14 cellular contexts compared by ENCODE assay signal in genomic region chr7:129862672-129863071, GRCh38.
DNase-seq lines count a peak whose midpoint lies in the region; ATAC-seq, FAIRE-seq and TF ChIP-seq lines count a peak whose summit lies in the region.
"Had no signal": no experiment of that assay in that cellular context is flagged by ENCODE, and none has a peak within 500 bp of the region (broad histone marks: within the 10 kb centered on the region; RNA-seq: fewer than 3 reads in every experiment).

No MANE protein-coding gene starts in this region.

- no peaks in the 10 kb centered on the region; the same call in 2 of the 3 replicates for H3K9me3 Mint-ChIP-seq in GM23338
- H3K9me3 Mint-ChIP-seq in stimulated activated naive B cell treated with anti-CD40 and anti-IgM and Interleukin-4, amounts not matched to agents 10 μg/mL and 1 μg/mL and 100 μg/mL, for 72 hours = no peaks in the 10 kb centered on the region
- H3K9me3 Mint-ChIP-seq: activated naive CD4-positive, alpha-beta T cell treated with anti-CD3 and anti-CD28 coated beads for 36 hours had no signal

- TF ChIP-seq POLR2A in GM12878 (IDR thresholded peaks at IDR 0.05; ENCODE audit: low read depth, low read length) (no peak), H54 (IDR thresholded peaks at IDR 0.05; ENCODE audit: low read depth, low read length) (no peak)

- POLR2A ChIA-PET in GM12878 (lab: Charles Lee) = interaction anchor here (0.5 to 0.6 kb wide), 2 partner anchors 14 to 56 kb away, joined by 3 to 5 read pairs; no protein-coding TSS in a partner anchor

- BruUV-seq in GM12878 (replicated peaks; lab: Mats Ljungman, UMichigan) (no TSS peak), mammary epithelial cell (replicated peaks; lab: Mats Ljungman, UMichigan) (no TSS peak)

- intact Hi-C loops in GM12878 (cut with micrococcal nuclease; ENCODE audit: unreplicated experiment) = no loop called here
- intact Hi-C loops in sciatic nerve (cut with DNase I) = no loop called here
- intact Hi-C loops in mammary epithelial cell (cut with micrococcal nuclease) = no loop called here

- no peak for FAIRE-seq in GM12878 (lab: Jason Lieb, UNC)
- FAIRE-seq in keratinocyte (lab: Jason Lieb, UNC) = peak; percentile 29
- FAIRE-seq in H54 (lab: Jason Lieb, UNC) = no peak

- RAD21 ChIA-PET in GM12878 (lab: Charles Lee; ENCODE audit: unreplicated experiment) = no interaction called here

- H3K27me3 Mint-ChIP-seq in GM23338 (ENCODE audit: insufficient read depth, low read depth, poor library complexity) = no peaks in the 10 kb centered on the region
- no peaks in the 10 kb centered on the region for H3K27me3 Mint-ChIP-seq in stimulated activated naive B cell treated with anti-CD40 and anti-IgM and Interleukin-4, amounts not matched to agents 10 μg/mL and 1 μg/mL and 100 μg/mL, for 72 hours
- H3K27me3 Mint-ChIP-seq: CD4-positive, CD25-positive, alpha-beta regulatory T cell had no signal

- WGBS in GM12878 (ENCODE audit: insufficient coverage, insufficient replicate concordance, low lambda C conversion rate, missing lambda C conversion rate) = 16% methylated on average over 3 of the region's 3 CpGs
- WGBS in mammary epithelial cell (ENCODE audit: low coverage, missing lambda C conversion rate) = 97% methylated on average over 3 of the region's 3 CpGs

- H3K9me1 ChIP-seq in keratinocyte (ENCODE audit: control insufficient read depth, extremely low read depth, insufficient read depth, low read length) = peaks cover 3% of the 10 kb centered on the region

- H3K36me3 ChIP-seq in GM23338 (ENCODE audit: insufficient read depth) (no peaks in the 10 kb centered on the region), GM12878 (ENCODE audit: control insufficient read depth in 2 of 2, insufficient read depth in 2 of 2, low read length in 1 of 2) (no peaks in the 10 kb centered on the region; a peak in 1 of 4 replicates), keratinocyte (ENCODE audit: control insufficient read depth in 2 of 2, extremely low read depth in 1 of 2, insufficient read depth in 2 of 2, low read length in 2 of 2) (peaks cover 0 to 2% of the 10 kb centered on the region in 2 experiments), mammary epithelial cell (ENCODE audit: insufficient read depth, low read length) (no peaks in the 10 kb centered on the region)

- TF ChIP-seq EP300 in GM12878 (IDR thresholded peaks at IDR 0.05; ENCODE audit: borderline replicate concordance in 1 of 2, control insufficient read depth in 1 of 2, low read depth in 2 of 2, low read length in 2 of 2) = no peak

- H3F3A ChIP-seq in GM23338 (replicated peaks; ENCODE audit: low read depth) = no peaks in the 10 kb centered on the region

- dilution Hi-C loops in keratinocyte (cut with MboI; ENCODE audit: extremely low pct_ligation_motif_present, low sequenced_read_pairs) (no loop called here), mammary epithelial cell (cut with HindIII; ENCODE audit: low sequenced_read_pairs) (no loop called here)

- H3K9ac ChIP-seq in GM12878 (ENCODE audit: control insufficient read depth, insufficient read depth, low read length) = no peak overlapping the region
- no peak overlapping the region for H3K9ac ChIP-seq in keratinocyte (ENCODE audit: control insufficient read depth, extremely low read depth, insufficient read depth, low read length)
- H3K9ac ChIP-seq in mammary epithelial cell (ENCODE audit: insufficient read depth, low read length) = no peak overlapping the region

- H3K27ac Mint-ChIP-seq in GM23338 = peak overlapping the region; percentile 1
- peak overlapping the region; percentile 2 for H3K27ac Mint-ChIP-seq in stimulated activated naive B cell treated with anti-CD40 and anti-IgM and Interleukin-4, amounts not matched to agents 10 μg/mL and 1 μg/mL and 100 μg/mL, for 72 hours
- H3K27ac Mint-ChIP-seq: activated naive CD4-positive, alpha-beta T cell treated with anti-CD3 and anti-CD28 coated beads for 36 hours; CD4-positive, CD25-positive, alpha-beta regulatory T cell had no signal

- H3K27ac ChIP-seq in GM23338 (ENCODE audit: low read depth) = peak overlapping the region; percentile 28
- no peak overlapping the region for H3K27ac ChIP-seq in GM12878 (ENCODE audit: control insufficient read depth, insufficient read depth)
- no peak overlapping the region for H3K27ac ChIP-seq in keratinocyte (ENCODE audit: control insufficient read depth, insufficient read depth, low read length)
- H3K27ac ChIP-seq in mammary epithelial cell (ENCODE audit: insufficient read depth, low read depth, low read length) = no peak overlapping the region

- H3K4me3 ChIP-seq in GM23338 (no peak overlapping the region), GM12878 (no peak overlapping the region), keratinocyte (ENCODE audit: control insufficient read depth in 2 of 3, extremely low read depth in 1 of 3, insufficient read depth in 2 of 3, low read depth in 1 of 3, low read length in 3 of 3) (no peak overlapping the region), mammary epithelial cell (replicated peaks in 1 of 3; ENCODE audit: insufficient read depth in 1 of 3, low read depth in 2 of 3, low read length in 3 of 3) (no peak overlapping the region)

- TF ChIP-seq CTCF in GM23338 (conservative IDR thresholded peaks at IDR 0.05; ENCODE audit: low read depth in 2 of 2) = no peak
- TF ChIP-seq CTCF in GM12878 (IDR thresholded peaks at IDR 0.05 in 2 of 3, conservative IDR thresholded peaks at IDR 0.05 in 1 of 3; ENCODE audit: control insufficient read depth in 2 of 3, extremely low read depth in 1 of 3, insufficient read depth in 1 of 3, low read depth in 3 of 3, low read length in 3 of 3) = no peak
- no peak for TF ChIP-seq CTCF in keratinocyte (optimal IDR thresholded peaks at IDR 0.05 in 1 of 3, IDR thresholded peaks at IDR 0.05 in 1 of 3, conservative IDR thresholded peaks at IDR 0.05 in 1 of 3; ENCODE audit: extremely low read depth in 1 of 3, insufficient read depth in 2 of 3, low read length in 3 of 3)
- no peak for TF ChIP-seq CTCF in mammary epithelial cell (conservative IDR thresholded peaks at IDR 0.05 in 1 of 2, IDR thresholded peaks at IDR 0.05 in 1 of 2; ENCODE audit: extremely low read depth in 1 of 2, insufficient read depth in 1 of 2, low read depth in 1 of 2, low read length in 2 of 2)

- 0 out of 2 replicates have a peak overlapping the region, but pooled peaks have one; percentile 9 for H3K4me2 ChIP-seq in GM23338
- H3K4me2 ChIP-seq in GM12878 (ENCODE audit: control insufficient read depth, insufficient read depth) = no peak overlapping the region
- no peak overlapping the region for H3K4me2 ChIP-seq in keratinocyte (ENCODE audit: control insufficient read depth, extremely low read depth, insufficient read depth, low read depth, low read length)
- H3K4me2 ChIP-seq in mammary epithelial cell (ENCODE audit: insufficient read depth, low read depth, low read length) = no peak overlapping the region

- peaks cover 10% of the 10 kb centered on the region; the same call in 1 of the 2 replicates for H4K20me1 ChIP-seq in GM23338 (replicated peaks; ENCODE audit: insufficient read depth)
- no peaks in the 10 kb centered on the region for H4K20me1 ChIP-seq in GM12878 (ENCODE audit: control insufficient read depth, insufficient read depth)
- H4K20me1 ChIP-seq in keratinocyte (ENCODE audit: control insufficient read depth, extremely low read depth, insufficient read depth, low read length) = no peaks in the 10 kb centered on the region
- H4K20me1 ChIP-seq in mammary epithelial cell (ENCODE audit: insufficient read depth, low read length) = no peaks in the 10 kb centered on the region

- no peak for TF ChIP-seq RAD21 in GM12878 (IDR thresholded peaks at IDR 0.05; ENCODE audit: insufficient read depth, low read depth, low read length)

- H3K9me3 ChIP-seq in GM12878 (replicated peaks; ENCODE audit: control insufficient read depth, insufficient read depth, low read length) (no peaks in the 10 kb centered on the region), keratinocyte (ENCODE audit: control insufficient read depth, low read depth, low read length) (no peaks in the 10 kb centered on the region), mammary epithelial cell (replicated peaks; ENCODE audit: insufficient read depth, low read length) (no peaks in the 10 kb centered on the region)

- ATAC-seq in GM23338 = peak; percentile 51
- ATAC-seq in GM12878 = peak; percentile 46
- peak; percentile 31 to 44 for ATAC-seq in stimulated activated naive B cell treated with anti-CD40 and anti-IgM and Interleukin-4, amounts not matched to agents 10 μg/mL and 1 μg/mL and 100 μg/mL, for 72 hours (replicated peaks)
- ATAC-seq in sciatic nerve = no peak
- ATAC-seq in HG03280 (IDR thresholded peaks at IDR 0.05; ENCODE audit: unreplicated experiment) = no peak
- ATAC-seq: esophagus mucosa had no signal

- peaks cover 2% of the 10 kb centered on the region; the same call in 2 of the 3 replicates for H3K36me3 Mint-ChIP-seq in GM23338 (ENCODE audit: low read depth)
- peaks cover 1 to 4% of the 10 kb centered on the region in 2 donors for H3K36me3 Mint-ChIP-seq in stimulated activated naive B cell treated with anti-CD40 and anti-IgM and Interleukin-4, amounts not matched to agents 10 μg/mL and 1 μg/mL and 100 μg/mL, for 72 hours

- H3K9me2 ChIP-seq in GM23338 (ENCODE audit: insufficient read depth) = no peaks in the 10 kb centered on the region

- H3K79me2 ChIP-seq in GM23338 (replicated peaks; ENCODE audit: insufficient read depth) (peaks cover 83% of the 10 kb centered on the region), GM12878 (ENCODE audit: control insufficient read depth, insufficient read depth, low read length) (peaks cover 19% of the 10 kb centered on the region), keratinocyte (ENCODE audit: control insufficient read depth, insufficient read depth, low read length) (peaks cover 72% of the 10 kb centered on the region), mammary epithelial cell (ENCODE audit: insufficient read depth, low read length) (peaks cover 84% of the 10 kb centered on the region)

- H3K4me3 Mint-ChIP-seq in GM23338 = no peak overlapping the region
- peak overlapping the region in 1 of 2 donors; percentile 12 for H3K4me3 Mint-ChIP-seq in stimulated activated naive B cell treated with anti-CD40 and anti-IgM and Interleukin-4, amounts not matched to agents 10 μg/mL and 1 μg/mL and 100 μg/mL, for 72 hours
- H3K4me3 Mint-ChIP-seq: activated naive CD4-positive, alpha-beta T cell treated with anti-CD3 and anti-CD28 coated beads for 36 hours; CD4-positive, CD25-positive, alpha-beta regulatory T cell had no signal

- H3K4me1 Mint-ChIP-seq in GM23338 = peaks cover 57% of the 10 kb centered on the region
- H3K4me1 Mint-ChIP-seq in stimulated activated naive B cell treated with anti-CD40 and anti-IgM and Interleukin-4, amounts not matched to agents 10 μg/mL and 1 μg/mL and 100 μg/mL, for 72 hours = peaks cover 44 to 58% of the 10 kb centered on the region in 2 donors

- no peaks in the 10 kb centered on the region for H3K27me3 ChIP-seq in GM23338 (ENCODE audit: insufficient read depth)
- H3K27me3 ChIP-seq in GM12878 (replicated peaks in 1 of 2; ENCODE audit: control insufficient read depth in 2 of 2, insufficient read depth in 2 of 2, low read length in 1 of 2) = no peaks in the 10 kb centered on the region
- no peaks in the 10 kb centered on the region for H3K27me3 ChIP-seq in keratinocyte (ENCODE audit: control insufficient read depth, extremely low read depth, insufficient read depth, low read length)
- no peaks in the 10 kb centered on the region for H3K27me3 ChIP-seq in mammary epithelial cell (ENCODE audit: insufficient read depth, low read length)

- SMC1A ChIA-PET in GM12878 (lab: Charles Lee; ENCODE audit: uncharacterized antibody, unreplicated experiment) = interaction anchor here (0.6 to 2.1 kb wide), 6 partner anchors 8 to 86 kb away, joined by 3 to 6 read pairs (median 4); no protein-coding TSS in a partner anchor

- H3K4me1 ChIP-seq in GM23338 (ENCODE audit: insufficient read depth) = peaks cover 26% of the 10 kb centered on the region
- peaks cover 39% of the 10 kb centered on the region for H3K4me1 ChIP-seq in GM12878 (ENCODE audit: control insufficient read depth, insufficient read depth, low read length)
- H3K4me1 ChIP-seq in keratinocyte (ENCODE audit: control insufficient read depth, extremely low read depth, insufficient read depth, low read length) = peaks cover 45% of the 10 kb centered on the region
- peaks cover 19% of the 10 kb centered on the region for H3K4me1 ChIP-seq in mammary epithelial cell (ENCODE audit: insufficient read depth, low read length)

- H2AFZ ChIP-seq in GM23338 (no peak overlapping the region), GM12878 (ENCODE audit: control insufficient read depth, low read depth, low read length) (no peak overlapping the region), keratinocyte (ENCODE audit: control insufficient read depth, low read length) (no peak overlapping the region), mammary epithelial cell (ENCODE audit: low read depth, low read length) (no peak overlapping the region)

- in situ Hi-C loops in GM12878 (cut with MboI) (no loop called here), mammary epithelial cell (cut with MboI; ENCODE audit: low sequenced_read_pairs in 2 of 2) (no loop called here)

- CTCF ChIA-PET in GM12878 (lab: Yijun Ruan, JAX) (interaction anchor here (0.6 to 2.0 kb wide), 5 partner anchors 8 to 1141 kb away, joined by 3 to 6 read pairs (median 3); no protein-coding TSS in a partner anchor), mammary epithelial cell (lab: Charles Lee; ENCODE audit: low non-redundant PET) (no interaction called here)

- DNase-seq in GM23338 (ENCODE audit: low spot score) = no peak
- DNase-seq in GM12878 (ENCODE audit: low read depth, low spot score) = no peak
- no peak for DNase-seq in keratinocyte (ENCODE audit: low read depth, low spot score)
- DNase-seq in stimulated activated naive B cell treated with anti-CD40 and anti-IgM and Interleukin-4, amounts not matched to agents 10 μg/mL and 1 μg/mL and 100 μg/mL, for 72 hours = peak; percentile 1
- DNase-seq in sciatic nerve (ENCODE audit: low spot score) = no peak
- no peak for DNase-seq in mammary epithelial cell
- no peak for DNase-seq in H54 (ENCODE audit: insufficient read length, low spot score)
- DNase-seq: activated naive CD4-positive, alpha-beta T cell treated with anti-CD3 and anti-CD28 coated beads for 36 hours; CD4-positive, CD25-positive, alpha-beta regulatory T cell; GDM1; HCEC 1CT; stimulated activated CD4-positive, alpha-beta T cell treated with anti-CD3 and anti-CD28 coated beads, Interleukin-4, amount 100 ng/mL, for 1 hour had no signal

Comparison
In these comparisons a context has a peak if more than half of its experiments do, and no peak if none do; other contexts are left out.
1. ATAC-seq: peak in GM23338 (single experiment), GM12878 (single experiment) and stimulated activated naive B cell treated with anti-CD40 and anti-IgM and Interleukin-4, amounts not matched to agents 10 μg/mL and 1 μg/mL and 100 μg/mL, for 72 hours (2 of 2); none in sciatic nerve (single experiment) and HG03280 (single experiment).